ENCODE assay signal across 10 cellular contexts in genomic region chr11:116500002-116500832, GRCh38.
"Had no signal": no experiment of that assay in that cellular context is flagged by ENCODE, and none has a peak within 500 bp of the region (broad histone marks: within the 10 kb centered on the region; RNA-seq: fewer than 3 reads in every experiment).

No MANE protein-coding gene starts in this region.

- H3K4me1 ChIP-seq: left ventricle myocardium inferior, psoas muscle had no signal

- H3K4me3 ChIP-seq: heart right ventricle, left ventricle myocardium inferior, psoas muscle had no signal

- H3K9me3 ChIP-seq: heart right ventricle, left ventricle myocardium inferior, psoas muscle had no signal

- DNase-seq: effector CD8-positive, alpha-beta T cell; naive B cell; occipital lobe had no signal

- FAIRE-seq: colon, frontal cortex, keratinocyte had no signal

- H3K27ac ChIP-seq: heart right ventricle, left ventricle myocardium inferior, psoas muscle had no signal

- H3K36me3 ChIP-seq: heart right ventricle, left ventricle myocardium inferior had no signal

- ATAC-seq: stimulated activated naive CD8-positive, alpha-beta T cell treated with anti-CD3 and anti-CD28 coated beads, Interleukin-15, Interleukin-2, amounts not matched to agents 100 U/mL and 50 U/mL, for 24 hours had no signal
